In the genomic region with DNA sequence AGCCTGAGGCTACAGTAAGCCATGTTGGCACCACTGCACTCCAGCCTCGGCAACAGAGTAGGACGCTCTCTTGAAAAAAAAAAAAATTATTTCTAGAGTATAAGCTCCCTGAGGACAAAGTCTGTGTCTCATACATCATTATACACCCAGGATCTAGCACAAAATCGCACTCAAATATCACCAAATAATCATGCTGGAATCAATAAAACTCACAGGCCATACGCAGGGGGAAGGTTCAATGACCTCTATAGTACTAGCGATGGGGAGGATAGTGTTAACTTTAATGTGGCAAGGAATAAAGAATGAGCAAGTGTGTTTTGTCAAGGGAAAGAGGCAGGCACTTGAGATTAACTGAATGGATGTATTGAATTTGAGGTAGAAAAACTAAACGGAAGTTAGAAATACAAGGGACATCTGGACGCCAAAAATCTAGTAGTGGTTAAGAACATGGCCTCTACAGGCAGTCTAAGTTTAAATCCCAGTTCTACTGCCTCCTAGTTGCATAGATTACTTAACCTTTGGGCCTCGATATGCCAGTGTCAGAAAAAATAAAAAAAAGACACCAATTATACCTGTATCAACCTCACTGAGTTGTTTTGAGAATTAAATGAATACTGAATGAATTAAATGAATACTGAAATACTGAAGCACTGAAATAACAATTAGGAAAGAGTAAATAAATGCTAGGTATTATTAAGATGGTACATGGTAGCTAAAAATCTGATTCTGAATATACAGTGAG, we compare ENCODE assay signal across 14 cellular contexts.
"Had no signal": no experiment of that assay in that cellular context is flagged by ENCODE, and none has a peak within 500 bp of the region (broad histone marks: within the 10 kb centered on the region; RNA-seq: fewer than 3 reads in every experiment).

No MANE protein-coding gene starts in this region.

- H3K9me3 ChIP-seq: adrenal gland, body of pancreas, mucosa of descending colon, testis had no signal

- DNase-seq: activated CD8-positive, alpha-beta memory T cell treated with anti-CD3 and anti-CD28 coated beads, Interleukin-2, amount 50 U/mL, for 48 hours; activated CD8-positive, alpha-beta T cell treated with anti-CD3 and anti-CD28 coated beads, Interleukin-2, amount 10 ng/mL, durations not matched to agents 7 days and 5 days; activated naive CD4-positive, alpha-beta T cell treated with Interleukin-2 at 50 U/mL for 16 hours; adrenal gland; body of pancreas; central memory CD4-positive, alpha-beta T cell; cortex of kidney; effector CD8-positive, alpha-beta T cell; mucosa of descending colon; nephron progenitor cell; stimulated activated CD4-positive, alpha-beta T cell treated with anti-CD3 and anti-CD28 coated beads, Interleukin-2, amount 100 ng/mL, for 48 hours; stimulated activated naive CD8-positive, alpha-beta T cell treated with anti-CD3 and anti-CD28 coated beads, Interleukin-15, Interleukin-2, amounts not matched to agents 100 U/mL and 50 U/mL, for 24 hours; T1000; testis had no signal

- H3K27me3 ChIP-seq: adrenal gland, body of pancreas, testis had no signal

- H3K27ac Mint-ChIP-seq: activated CD8-positive, alpha-beta T cell treated with anti-CD3 and anti-CD28 coated beads, Interleukin-2, amount 10 ng/mL, durations not matched to agents 7 days and 5 days; nephron progenitor cell had no signal

- H3K27ac ChIP-seq: adrenal gland, body of pancreas had no signal

- H3K4me3 Mint-ChIP-seq: activated CD8-positive, alpha-beta T cell treated with anti-CD3 and anti-CD28 coated beads, Interleukin-2, amount 10 ng/mL, durations not matched to agents 7 days and 5 days; nephron progenitor cell had no signal

- H3K4me3 ChIP-seq: adrenal gland, body of pancreas, mucosa of descending colon, testis had no signal

- ATAC-seq: activated CD8-positive, alpha-beta T cell treated with anti-CD3 and anti-CD28 coated beads, Interleukin-2, amount 10 ng/mL, durations not matched to agents 7 days and 5 days; body of pancreas; mucosa of descending colon; stimulated activated naive CD8-positive, alpha-beta T cell treated with anti-CD3 and anti-CD28 coated beads, Interleukin-15, Interleukin-2, amounts not matched to agents 100 U/mL and 50 U/mL, for 24 hours had no signal

- H3K36me3 ChIP-seq: adrenal gland had no signal
